In genomic region chr11:124875943-124876817, GRCh38 we compare ENCODE assay signal across 1 cellular context.
TF ChIP-seq lines count a peak whose summit lies in the region.

No MANE protein-coding gene starts in this region.

TF ChIP-seq in HEK293, 187 proteins besides CTCF, POLR2A, EP300 and RAD21 (continued from another document):
- TF ChIP-seq PATZ1 (tag by site-specific recombination; IDR thresholded peaks at IDR 0.05) (peak; percentile 91), ZNF280D (tag by site-specific recombination; IDR thresholded peaks at IDR 0.05) (no peak), ZSCAN5A (tag by site-specific recombination; IDR thresholded peaks at IDR 0.05) (0 out of 2 replicates have a peak, but pooled peaks have one; percentile 64), ZNF16 (tag by site-specific recombination; IDR thresholded peaks at IDR 0.05; ENCODE audit: low read depth) (no peak), HIC1 (tag by site-specific recombination; IDR thresholded peaks at IDR 0.05) (peak; percentile 62), GLIS2 (tag by site-specific recombination; IDR thresholded peaks at IDR 0.05) (peak; percentile 81), ZNF473 (tag by site-specific recombination; IDR thresholded peaks at IDR 0.05) (no peak), KLF10 (tag by site-specific recombination; IDR thresholded peaks at IDR 0.05) (0 out of 2 replicates have a peak, but pooled peaks have one; percentile 14), YY1 (tag by site-specific recombination; IDR thresholded peaks at IDR 0.05) (peak; percentile 37; the same call in 1 of the 2 replicates), KLF8 (tag by site-specific recombination; IDR thresholded peaks at IDR 0.05) (peak; percentile 84; the same call in 1 of the 2 replicates), ZBTB6 (tag by site-specific recombination; IDR thresholded peaks at IDR 0.05) (0 out of 2 replicates have a peak, but pooled peaks have one; percentile 24), ATF2 (tag by site-specific recombination; IDR thresholded peaks at IDR 0.05; ENCODE audit: low read depth) (peak; percentile 19; the same call in 1 of the 2 replicates), ZFHX2 (tag by site-specific recombination; conservative IDR thresholded peaks at IDR 0.05) (peak; percentile 81)
